ENCODE assay signal across 1 cellular context in genomic region chr21:43585924-43586411, GRCh38.
A peak's percentile ranks its signal among the peaks of the same experiment; 100 is the strongest.
TF ChIP-seq lines count a peak whose summit lies in the region.

No MANE protein-coding gene starts in this region.

TF ChIP-seq in HepG2, 621 proteins besides CTCF, POLR2A, EP300 and RAD21 (continued from another document and continues in another):
- TF ChIP-seq ZNF800 (CRISPR knock-in tag; IDR thresholded peaks at IDR 0.05) = 0 out of 2 replicates have a peak, but pooled peaks have one; percentile 50
- no peak for TF ChIP-seq ZNF333 (CRISPR knock-in tag; IDR thresholded peaks at IDR 0.05; ENCODE audit: borderline replicate concordance)
- TF ChIP-seq ZNF704 (CRISPR knock-in tag; IDR thresholded peaks at IDR 0.05; ENCODE audit: borderline replicate concordance) = no peak
- peak; percentile 83 for TF ChIP-seq FOXP4 (CRISPR knock-in tag; IDR thresholded peaks at IDR 0.05)
- TF ChIP-seq THAP11 (CRISPR knock-in tag; IDR thresholded peaks at IDR 0.05) = peak; percentile 65; the same call in 1 of the 2 replicates
- TF ChIP-seq HDAC1 (CRISPR knock-in tag; IDR thresholded peaks at IDR 0.05) = peak; percentile 62; the same call in 1 of the 2 replicates
- TF ChIP-seq STAG1 (CRISPR knock-in tag; IDR thresholded peaks at IDR 0.05) = peak; percentile 25; the same call in 1 of the 2 replicates
- TF ChIP-seq HOXA3 (CRISPR knock-in tag; IDR thresholded peaks at IDR 0.05) = peak; percentile 85
- peak; percentile 78; the same call in 1 of the 2 replicates for TF ChIP-seq ZSCAN29 (CRISPR knock-in tag; conservative IDR thresholded peaks at IDR 0.05)
- TF ChIP-seq ZNF280D (CRISPR knock-in tag; IDR thresholded peaks at IDR 0.05) = peak; percentile 62; the same call in 1 of the 2 replicates
- TF ChIP-seq POLR2G (IDR thresholded peaks at IDR 0.05; ENCODE audit: low read depth, low read length) = no peak
- 0 out of 2 replicates have a peak, but pooled peaks have one; percentile 34 for TF ChIP-seq ZNF607 (CRISPR knock-in tag; IDR thresholded peaks at IDR 0.05; ENCODE audit: borderline replicate concordance)
- peak; percentile 75 for TF ChIP-seq TBX2 (CRISPR knock-in tag; IDR thresholded peaks at IDR 0.05; ENCODE audit: borderline replicate concordance)
- TF ChIP-seq ZNF430 (CRISPR knock-in tag; IDR thresholded peaks at IDR 0.05) = no peak
- peak; percentile 41; the same call in 1 of the 2 replicates for TF ChIP-seq KDM6A (CRISPR knock-in tag; IDR thresholded peaks at IDR 0.05; ENCODE audit: low read depth)
- TF ChIP-seq, protein P1, sequence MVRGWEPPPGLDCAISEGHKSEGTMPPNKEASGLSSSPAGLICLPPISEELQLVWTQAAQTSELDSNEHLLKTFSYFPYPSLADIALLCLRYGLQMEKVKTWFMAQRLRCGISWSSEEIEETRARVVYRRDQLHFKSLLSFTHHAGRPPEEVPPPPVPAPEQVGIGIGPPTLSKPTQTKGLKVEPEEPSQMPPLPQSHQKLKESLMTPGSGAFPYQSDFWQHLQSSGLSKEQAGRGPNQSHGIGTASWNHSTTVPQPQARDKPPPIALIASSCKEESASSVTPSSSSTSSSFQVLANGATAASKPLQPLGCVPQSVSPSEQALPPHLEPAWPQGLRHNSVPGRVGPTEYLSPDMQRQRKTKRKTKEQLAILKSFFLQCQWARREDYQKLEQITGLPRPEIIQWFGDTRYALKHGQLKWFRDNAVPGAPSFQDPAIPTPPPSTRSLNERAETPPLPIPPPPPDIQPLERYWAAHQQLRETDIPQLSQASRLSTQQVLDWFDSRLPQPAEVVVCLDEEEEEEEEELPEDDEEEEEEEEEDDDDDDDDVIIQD (CRISPR knock-in tag; IDR thresholded peaks at IDR 0.05; ENCODE audit: low read depth) = peak; percentile 93
- peak; percentile 47; the same call in 1 of the 2 replicates for TF ChIP-seq SPEN (CRISPR knock-in tag; IDR thresholded peaks at IDR 0.05; ENCODE audit: low read depth)
- TF ChIP-seq CEBPB (IDR thresholded peaks at IDR 0.05; ENCODE audit: borderline replicate concordance, low read depth, low read length) = peak; percentile 87
- TF ChIP-seq ARID4A (CRISPR knock-in tag; IDR thresholded peaks at IDR 0.05; ENCODE audit: borderline replicate concordance) = peak; percentile 12; the same call in 1 of the 2 replicates
- TF ChIP-seq KDM4B (CRISPR knock-in tag; IDR thresholded peaks at IDR 0.05) = no peak
- TF ChIP-seq ZNF460 (CRISPR knock-in tag; IDR thresholded peaks at IDR 0.05; ENCODE audit: borderline replicate concordance) = no peak
- no peak for TF ChIP-seq ZNF646 (CRISPR knock-in tag; IDR thresholded peaks at IDR 0.05)
- no peak for TF ChIP-seq TCF12 (IDR thresholded peaks at IDR 0.05)
- no peak for TF ChIP-seq TCF12 (CRISPR knock-in tag; IDR thresholded peaks at IDR 0.05)
- TF ChIP-seq TEF (CRISPR knock-in tag; IDR thresholded peaks at IDR 0.05) = peak; percentile 96
- TF ChIP-seq HNF1B (CRISPR knock-in tag; IDR thresholded peaks at IDR 0.05) = no peak
- peak; percentile 90 for TF ChIP-seq RARA (CRISPR knock-in tag; IDR thresholded peaks at IDR 0.05)
- TF ChIP-seq ZNF652 (CRISPR knock-in tag; IDR thresholded peaks at IDR 0.05; ENCODE audit: borderline replicate concordance, low read depth) = no peak
- TF ChIP-seq MEF2D (CRISPR knock-in tag; IDR thresholded peaks at IDR 0.05) = 0 out of 2 replicates have a peak, but pooled peaks have one; percentile 39
- no peak for TF ChIP-seq ZNF260 (CRISPR knock-in tag; IDR thresholded peaks at IDR 0.05; ENCODE audit: borderline replicate concordance, low read depth)
- TF ChIP-seq ZNF615 (CRISPR knock-in tag; IDR thresholded peaks at IDR 0.05; ENCODE audit: borderline replicate concordance) = no peak
- no peak for TF ChIP-seq ZNF446 (CRISPR knock-in tag; IDR thresholded peaks at IDR 0.05)
